ENCODE assay signal across 20 cellular contexts in the genomic region with DNA sequence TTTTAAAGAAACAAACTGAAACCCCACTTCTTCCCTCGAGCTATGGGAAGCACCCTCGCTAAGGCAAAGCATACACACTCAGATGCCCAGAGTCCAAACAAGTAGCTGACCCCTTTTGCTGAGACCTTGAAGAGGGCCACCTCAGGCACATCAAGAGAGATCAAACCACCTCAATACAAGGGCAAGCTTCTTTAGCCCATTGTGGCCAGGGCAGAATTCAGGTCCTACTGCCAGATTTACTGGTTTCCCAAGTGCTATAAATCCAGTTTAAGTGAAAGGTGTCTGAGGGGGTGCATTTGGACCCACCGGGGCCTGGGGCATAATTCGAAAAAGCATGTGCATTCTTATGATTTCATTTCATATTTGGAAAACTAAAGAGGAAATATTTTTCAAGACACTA. TPM values are rescaled to one million over a fixed set of nuclear protein-coding genes. Genes with fewer than 3 reads are reported as not detected.
"Had no signal": no experiment of that assay in that cellular context is flagged by ENCODE, and none has a peak within 500 bp of the region (broad histone marks: within the 10 kb centered on the region; RNA-seq: fewer than 3 reads in every experiment).

No MANE protein-coding gene starts in this region.

- H3K27ac ChIP-seq: PC-9, Peyer's patch, SJCRH30 had no signal

- ATAC-seq: HepG2, Right ventricle myocardium inferior, SK-N-SH treated with all-trans-retinoic acid at 6 μM for 48 hours had no signal

- H3K4me2 ChIP-seq: PC-9 had no signal

- H3K9me3 ChIP-seq: Peyer's patch, SJCRH30 had no signal

- H3K4me3 ChIP-seq: PC-9, Peyer's patch, SJCRH30 had no signal

- H3K27me3 ChIP-seq: Peyer's patch, SJCRH30 had no signal

- H2AFZ ChIP-seq: PC-9 had no signal

- DNase-seq: NCI-H1048, NCI-H1105, NCI-H1417, NCI-H1436 treated with DMSO at 0.1 percent for 48 hours, NCI-H1694, NCI-H187 treated with DMSO at 0.1 percent for 48 hours, NCI-H2081, NCI-H2107, NCI-H2227 treated with DMSO at 0.1 percent for 48 hours, NCI-H524, NCI-H526 treated with DMSO at 0.1 percent for 48 hours, NCI-H774, PC-9, Peyer's patch, SHP77 treated with DMSO at 0.1 percent for 48 hours, SJCRH30 had no signal

- H3K4me1 ChIP-seq: SJCRH30 had no signal

RNA-seq across cellular contexts. Expression of a gene that starts 40.4 kb away (rescaled TPM):
- polyA plus RNA-seq: IgD-negative memory B cell had no signal
